In genomic region chr1:49358036-49358435, GRCh38 we compare ENCODE assay signal across 36 cellular contexts.
"Had no signal": no experiment of that assay in that cellular context is flagged by ENCODE, and none has a peak within 500 bp of the region (broad histone marks: within the 10 kb centered on the region; RNA-seq: fewer than 3 reads in every experiment).

No MANE protein-coding gene starts in this region.

- H3K36me3 Mint-ChIP-seq: activated CD4-positive, alpha-beta memory T cell treated with anti-CD3 and anti-CD28 coated beads for 36 hours; activated naive CD4-positive, alpha-beta T cell treated with anti-CD3 and anti-CD28 coated beads, Interleukin-2, amount 50 U/mL, for 24 hours; activated naive CD8-positive, alpha-beta T cell; activated naive CD8-positive, alpha-beta T cell treated with anti-CD3 and anti-CD28 coated beads, Interleukin-2, amount 10 ng/mL, durations not matched to agents 7 days and 5 days; brain had no signal

- H3K4me1 ChIP-seq: ascending aorta, colonic mucosa had no signal

- H3K9me3 ChIP-seq: ascending aorta, colonic mucosa had no signal

- H3K27ac ChIP-seq: ascending aorta, cardiac muscle cell, colonic mucosa, VCaP had no signal

- ATAC-seq: activated CD8-positive, alpha-beta T cell treated with anti-CD3 and anti-CD28 coated beads for 36 hours; activated naive CD8-positive, alpha-beta T cell treated with anti-CD3 and anti-CD28 coated beads, Interleukin-2, amount 50 U/mL, for 24 hours; activated T-cell treated with anti-CD3 and anti-CD28 coated beads, Interleukin-2, amount 50 U/mL, for 4 hours; activated T-cell treated with anti-CD3 and anti-CD28 coated beads, Interleukin-2, amount 50 U/mL, for 72 hours; activated T-helper 17 cell treated with anti-CD3 and anti-CD28 coated beads, Interleukin-2, amount 50 U/mL, for 72 hours had no signal

- H3K4me3 Mint-ChIP-seq: activated B cell treated with CpG ODN at 0.5 μM for 24 hours; activated CD4-positive, alpha-beta memory T cell treated with anti-CD3 and anti-CD28 coated beads for 36 hours; activated CD4-positive, alpha-beta T cell treated with anti-CD3 and anti-CD28 coated beads, Interleukin-2, amount 10 ng/mL, durations not matched to agents 24 days and 14 days; activated CD8-positive, alpha-beta T cell treated with anti-CD3 and anti-CD28 coated beads for 36 hours; activated naive CD4-positive, alpha-beta T cell treated with anti-CD3 and anti-CD28 coated beads for 36 hours; activated naive CD4-positive, alpha-beta T cell treated with anti-CD3 and anti-CD28 coated beads, Interleukin-2, amount 50 U/mL, for 24 hours; activated naive CD8-positive, alpha-beta T cell; activated naive CD8-positive, alpha-beta T cell treated with anti-CD3 and anti-CD28 coated beads, Interleukin-2, amount 10 ng/mL, durations not matched to agents 7 days and 5 days; activated naive CD8-positive, alpha-beta T cell treated with anti-CD3 and anti-CD28 coated beads, Interleukin-2, amount 50 U/mL, for 24 hours; activated T-cell treated with anti-CD3 and anti-CD28 coated beads, Interleukin-2, amount 50 U/mL, for 4 hours; activated T-cell treated with anti-CD3 and anti-CD28 coated beads, Interleukin-2, amount 50 U/mL, for 72 hours; activated T-helper 1 cell treated with anti-CD3 and anti-CD28 coated beads, Interleukin-12 subunit alpha, Interleukin-12 subunit beta, Interleukin-2, Interleukin-4 antibody, amounts not matched to agents 30 ng/mL and 10 ng/mL and 1 ng/mL, durations not matched to agents 14 hours and 24 hours and 36 hours; activated T-helper 17 cell treated with anti-CD3 and anti-CD28 coated beads, Interleukin-2, amount 50 U/mL, for 72 hours; brain; central memory CD8-positive, alpha-beta T cell; T-helper 2 cell treated with Interferon-gamma antibody and Interleukin-4, amounts not matched to agents 5 μg/mL and 100 μg/mL, for 36 hours had no signal

- H3K4me3 ChIP-seq: ascending aorta, cardiac muscle cell, colonic mucosa had no signal

- H3K27me3 Mint-ChIP-seq: activated B cell treated with CpG ODN at 0.5 μM for 24 hours; activated CD4-positive, alpha-beta memory T cell treated with anti-CD3 and anti-CD28 coated beads for 36 hours; activated CD4-positive, alpha-beta T cell treated with anti-CD3 and anti-CD28 coated beads, Interleukin-2, amount 10 ng/mL, durations not matched to agents 24 days and 14 days; activated CD8-positive, alpha-beta T cell treated with anti-CD3 and anti-CD28 coated beads for 36 hours; activated naive CD8-positive, alpha-beta T cell treated with anti-CD3 and anti-CD28 coated beads, Interleukin-2, amount 10 ng/mL, durations not matched to agents 7 days and 5 days; activated naive CD8-positive, alpha-beta T cell treated with anti-CD3 and anti-CD28 coated beads, Interleukin-2, amount 50 U/mL, for 24 hours; central memory CD8-positive, alpha-beta T cell had no signal

- H3K27ac Mint-ChIP-seq: activated B cell treated with CpG ODN at 0.5 μM for 24 hours; activated CD4-positive, alpha-beta memory T cell treated with anti-CD3 and anti-CD28 coated beads for 36 hours; activated CD4-positive, alpha-beta T cell treated with anti-CD3 and anti-CD28 coated beads, Interleukin-2, amount 10 ng/mL, durations not matched to agents 24 days and 14 days; activated CD8-positive, alpha-beta T cell treated with anti-CD3 and anti-CD28 coated beads for 36 hours; activated naive CD4-positive, alpha-beta T cell treated with anti-CD3 and anti-CD28 coated beads for 36 hours; activated naive CD4-positive, alpha-beta T cell treated with anti-CD3 and anti-CD28 coated beads, Interleukin-2, amount 50 U/mL, for 24 hours; activated naive CD8-positive, alpha-beta T cell; activated naive CD8-positive, alpha-beta T cell treated with anti-CD3 and anti-CD28 coated beads, Interleukin-2, amount 10 ng/mL, durations not matched to agents 7 days and 5 days; activated naive CD8-positive, alpha-beta T cell treated with anti-CD3 and anti-CD28 coated beads, Interleukin-2, amount 50 U/mL, for 24 hours; activated T-cell treated with anti-CD3 and anti-CD28 coated beads, Interleukin-2, amount 50 U/mL, for 72 hours; activated T-helper 1 cell treated with anti-CD3 and anti-CD28 coated beads, Interleukin-12 subunit alpha, Interleukin-12 subunit beta, Interleukin-2, Interleukin-4 antibody, amounts not matched to agents 30 ng/mL and 10 ng/mL and 1 ng/mL, durations not matched to agents 14 hours and 24 hours and 36 hours; activated T-helper 17 cell treated with anti-CD3 and anti-CD28 coated beads, Interleukin-2, amount 50 U/mL, for 72 hours; brain; T-helper 2 cell treated with Interferon-gamma antibody and Interleukin-4, amounts not matched to agents 5 μg/mL and 100 μg/mL, for 36 hours had no signal

- H3K4me1 Mint-ChIP-seq: activated B cell treated with CpG ODN at 0.5 μM for 24 hours; activated CD4-positive, alpha-beta T cell treated with anti-CD3 and anti-CD28 coated beads, Interleukin-2, amount 10 ng/mL, durations not matched to agents 24 days and 14 days; activated naive CD4-positive, alpha-beta T cell treated with anti-CD3 and anti-CD28 coated beads, Interleukin-2, amount 50 U/mL, for 24 hours; activated naive CD8-positive, alpha-beta T cell treated with anti-CD3 and anti-CD28 coated beads, Interleukin-2, amount 10 ng/mL, durations not matched to agents 7 days and 5 days; activated naive CD8-positive, alpha-beta T cell treated with anti-CD3 and anti-CD28 coated beads, Interleukin-2, amount 50 U/mL, for 24 hours; activated T-helper 17 cell treated with anti-CD3 and anti-CD28 coated beads, Interleukin-2, amount 50 U/mL, for 72 hours; brain; central memory CD8-positive, alpha-beta T cell had no signal

- H3K9me3 Mint-ChIP-seq: activated B cell treated with CpG ODN at 0.5 μM for 24 hours; activated CD4-positive, alpha-beta memory T cell treated with anti-CD3 and anti-CD28 coated beads for 36 hours; activated CD4-positive, alpha-beta T cell treated with anti-CD3 and anti-CD28 coated beads, Interleukin-2, amount 10 ng/mL, durations not matched to agents 24 days and 14 days; activated CD8-positive, alpha-beta T cell treated with anti-CD3 and anti-CD28 coated beads for 36 hours; activated naive CD4-positive, alpha-beta T cell treated with anti-CD3 and anti-CD28 coated beads for 36 hours; activated naive CD4-positive, alpha-beta T cell treated with anti-CD3 and anti-CD28 coated beads, Interleukin-2, amount 50 U/mL, for 24 hours; activated naive CD8-positive, alpha-beta T cell treated with anti-CD3 and anti-CD28 coated beads, Interleukin-2, amount 10 ng/mL, durations not matched to agents 7 days and 5 days; activated naive CD8-positive, alpha-beta T cell treated with anti-CD3 and anti-CD28 coated beads, Interleukin-2, amount 50 U/mL, for 24 hours; activated T-helper 1 cell treated with anti-CD3 and anti-CD28 coated beads, Interleukin-12 subunit alpha, Interleukin-12 subunit beta, Interleukin-2, Interleukin-4 antibody, amounts not matched to agents 30 ng/mL and 10 ng/mL and 1 ng/mL, durations not matched to agents 14 hours and 24 hours and 36 hours; central memory CD8-positive, alpha-beta T cell; T-helper 2 cell treated with Interferon-gamma antibody and Interleukin-4, amounts not matched to agents 5 μg/mL and 100 μg/mL, for 36 hours had no signal

- H3K27me3 ChIP-seq: ascending aorta, cardiac muscle cell, colonic mucosa had no signal

- DNase-seq: activated B cell treated with CpG ODN at 0.5 μM for 24 hours; activated CD4-positive, alpha-beta memory T cell treated with anti-CD3 and anti-CD28 coated beads for 36 hours; activated CD4-positive, alpha-beta T cell treated with anti-CD3 and anti-CD28 coated beads for 4 hours; activated CD4-positive, alpha-beta T cell treated with anti-CD3 and anti-CD28 coated beads, Interleukin-2, amount 10 ng/mL, durations not matched to agents 24 days and 14 days; activated CD4-positive, alpha-beta T cell treated with anti-CD3 and anti-CD28 coated beads, Interleukin-2, amount 50 U/mL, for 1 hour; activated CD4-positive, alpha-beta T cell treated with anti-CD3 and anti-CD28 coated beads, Interleukin-2, amount 50 U/mL, for 4 hours; activated CD4-positive, CD25-positive, alpha-beta regulatory T cell treated with anti-CD3 and anti-CD28 coated beads, Interleukin-2, amount 50 U/mL, for 72 hours; activated CD8-positive, alpha-beta memory T cell treated with anti-CD3 and anti-CD28 coated beads, Interleukin-2, amount 50 U/mL, for 4 hours; activated CD8-positive, alpha-beta T cell treated with anti-CD3 and anti-CD28 coated beads for 36 hours; activated effector memory CD4-positive, alpha-beta T cell treated with anti-CD3 and anti-CD28 coated beads, Interleukin-2, amount 50 U/mL, for 16 hours; activated gamma-delta T cell treated with Interleukin-2 at 50 U/mL for 16 hours; activated naive CD4-positive, alpha-beta T cell; activated naive CD4-positive, alpha-beta T cell treated with anti-CD3 and anti-CD28 coated beads for 36 hours; activated naive CD8-positive, alpha-beta T cell treated with anti-CD3 and anti-CD28 coated beads, Interleukin-2, amount 10 ng/mL, durations not matched to agents 7 days and 5 days; activated naive CD8-positive, alpha-beta T cell treated with anti-CD3 and anti-CD28 coated beads, Interleukin-2, amount 50 U/mL, for 24 hours; activated T-cell treated with anti-CD3 and anti-CD28 coated beads for 4 hours; activated T-cell treated with anti-CD3 and anti-CD28 coated beads, Interleukin-2, amount 50 U/mL, for 1 hour; activated T-cell treated with anti-CD3 and anti-CD28 coated beads, Interleukin-2, amount 50 U/mL, for 4 hours; activated T-cell treated with anti-CD3 and anti-CD28 coated beads, Interleukin-2, amount 50 U/mL, for 72 hours; amygdala; anterior cingulate cortex; caudate nucleus; cerebellar nuclear complex; colonic mucosa; T-helper 2 cell; T-helper 9 cell had no signal

- H3K36me3 ChIP-seq: ascending aorta, cardiac muscle cell, colonic mucosa had no signal
